Comparison of ENCODE assay signal across 9 cellular contexts in the genomic region with DNA sequence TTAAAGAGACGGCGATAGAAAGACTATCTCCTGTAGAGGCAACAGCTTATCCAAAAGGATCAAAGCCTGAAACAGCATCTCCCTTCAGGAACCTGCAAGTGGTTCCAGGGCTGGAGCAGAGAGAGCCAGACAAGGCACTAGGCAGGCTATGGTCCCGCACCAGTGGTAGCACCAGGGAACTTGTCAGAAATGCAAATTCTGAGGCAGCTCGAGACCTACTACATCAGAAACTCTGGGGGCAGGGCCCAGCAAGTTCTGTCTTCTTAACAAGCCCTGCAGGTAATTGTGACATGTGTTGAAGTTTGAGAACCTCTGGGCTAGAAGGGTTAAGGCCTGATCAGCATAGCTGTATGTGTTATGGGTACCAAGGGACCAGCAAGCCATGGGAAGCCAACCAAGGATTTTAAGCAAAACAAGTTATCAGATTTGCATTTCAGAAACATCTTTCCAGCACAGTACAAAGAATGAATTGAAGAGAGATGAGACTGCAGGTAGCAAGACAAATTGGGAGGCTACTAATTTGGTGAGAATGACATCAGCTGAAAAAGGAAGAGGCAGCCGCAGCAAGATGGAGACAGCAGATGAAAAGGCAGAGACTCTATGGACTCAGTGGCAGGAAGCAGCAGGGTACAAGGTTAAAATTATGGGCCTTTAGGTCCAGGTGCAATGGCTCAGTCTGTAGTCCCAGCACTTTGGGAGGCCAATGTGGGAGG.
A peak's percentile ranks its signal among the peaks of the same experiment; 100 is the strongest.
DNase-seq lines count a peak whose midpoint lies in the region; ATAC-seq, FAIRE-seq and TF ChIP-seq lines count a peak whose summit lies in the region.
"Had no signal": no experiment of that assay in that cellular context is flagged by ENCODE, and none has a peak within 500 bp of the region (broad histone marks: within the 10 kb centered on the region; RNA-seq: fewer than 3 reads in every experiment).

No MANE protein-coding gene starts in this region.

- FAIRE-seq in GM12891 (lab: Jason Lieb, UNC) (peak; percentile 58), D721Med (lab: Jason Lieb, UNC) (no peak)

- peaks cover 0 to 3% (median 0%) of the 10 kb centered on the region in 5 experiments for H3K9me3 Mint-ChIP-seq in brain

- ATAC-seq in GM21360 (IDR thresholded peaks at IDR 0.05; ENCODE audit: unreplicated experiment) (peak; percentile 96), HG03139 (IDR thresholded peaks at IDR 0.05; ENCODE audit: unreplicated experiment) (peak; percentile 94), right cardiac atrium (no peak)

- H3K4me1 ChIP-seq in right cardiac atrium (ENCODE audit: control insufficient read depth, insufficient read depth, low read length): peaks cover 2% of the 10 kb centered on the region
- H3K4me1 ChIP-seq in tibial artery: peaks cover 0 to 7% (median 0%) of the 10 kb centered on the region in 4 donors

- H3K27ac Mint-ChIP-seq in brain: peak overlapping the region; percentile 7 to 93 (median 47)

- no peaks in the 10 kb centered on the region for H3K27me3 ChIP-seq in right cardiac atrium (ENCODE audit: control insufficient read depth, insufficient read depth)
- H3K27me3 ChIP-seq in tibial artery: no peaks in the 10 kb centered on the region
- H3K27me3 ChIP-seq: MG63 had no signal

- 87% methylated on average over 5 of the region's 5 CpGs for WGBS in right cardiac atrium

- DNase-seq in GM12891 (ENCODE audit: insufficient read length, low spot score) (no peak), right cardiac atrium (no peak), D721Med (ENCODE audit: insufficient read length, low spot score) (no peak), tibial artery (no peak)
- no peak for DNase-seq in stimulated activated CD8-positive, alpha-beta memory T cell treated with anti-CD3 and anti-CD28 coated beads, Interleukin-4, amount 100 ng/mL, for 48 hours
- DNase-seq: MG63 had no signal

- TF ChIP-seq POLR2A in GM12891 (IDR thresholded peaks at IDR 0.05; ENCODE audit: low read depth, low read length): no peak

- H3K27me3 Mint-ChIP-seq in brain: no peaks in the 10 kb centered on the region

- no peak overlapping the region for H3K4me3 ChIP-seq in right cardiac atrium (ENCODE audit: low read length)
- no peak overlapping the region for H3K4me3 ChIP-seq in tibial artery
- H3K4me3 ChIP-seq: MG63 had no signal

- peaks cover 88% of the 10 kb centered on the region for H3K4me1 Mint-ChIP-seq in brain

- intact Hi-C loops in right cardiac atrium (cut with DNase I) (no loop called here), tibial artery (cut with DNase I; ENCODE audit: low total_unique reads) (no loop called here)

- no peaks in the 10 kb centered on the region for H3K36me3 ChIP-seq in tibial artery
- H3K36me3 ChIP-seq: MG63 had no signal

- H3K4me3 Mint-ChIP-seq in brain: no peak overlapping the region

- H3K27ac ChIP-seq in right cardiac atrium (ENCODE audit: low read length): no peak overlapping the region
- H3K27ac ChIP-seq in tibial artery: no peak overlapping the region

- H3K9me3 ChIP-seq in right cardiac atrium (ENCODE audit: control insufficient read depth, low read length) (no peaks in the 10 kb centered on the region), tibial artery (no peaks in the 10 kb centered on the region)
- H3K9me3 ChIP-seq: MG63 had no signal

- TF ChIP-seq CTCF in brain (conservative IDR thresholded peaks at IDR 0.05) (no peak), D721Med (IDR thresholded peaks at IDR 0.05; ENCODE audit: insufficient read depth, missing control alignments) (no peak), tibial artery (IDR thresholded peaks at IDR 0.05) (no peak)

- H3K36me3 Mint-ChIP-seq in brain: no peaks in the 10 kb centered on the region

TF ChIP-seq in GM12891, 5 proteins besides CTCF, POLR2A, EP300 and RAD21:
- no peak for TF ChIP-seq TAF1 (IDR thresholded peaks at IDR 0.05; ENCODE audit: low read depth, low read length)
- peak; percentile 84; the same call in 1 of the 2 replicates for TF ChIP-seq POU2F2 (IDR thresholded peaks at IDR 0.05; ENCODE audit: low read depth, low read length)
TF ChIP-seq in GM12891: peak in this region for 1.

Comparison
In these comparisons a context has a peak if more than half of its experiments do, and no peak if none do; other contexts are left out.
1. ATAC-seq: peak in GM21360 (single experiment) and HG03139 (single experiment); none in right cardiac atrium (0 of 2).